Comparison of ENCODE assay signal across 1 cellular context in genomic region chr2:63880603-63881002, GRCh38.
A peak's percentile ranks its signal among the peaks of the same experiment; 100 is the strongest.
TF ChIP-seq lines count a peak whose summit lies in the region.

No MANE protein-coding gene starts in this region.

TF ChIP-seq in GM23338, 12 proteins besides CTCF, POLR2A, EP300 and RAD21:
- no peak for TF ChIP-seq REST (IDR thresholded peaks at IDR 0.05; ENCODE audit: unreplicated experiment)
- TF ChIP-seq POLR2AphosphoS5 (IDR thresholded peaks at IDR 0.05; ENCODE audit: low read depth): peak; percentile 42
TF ChIP-seq in GM23338: peak in this region for 1.
